Comparison of ENCODE assay signal across 10 cellular contexts in the genomic region with DNA sequence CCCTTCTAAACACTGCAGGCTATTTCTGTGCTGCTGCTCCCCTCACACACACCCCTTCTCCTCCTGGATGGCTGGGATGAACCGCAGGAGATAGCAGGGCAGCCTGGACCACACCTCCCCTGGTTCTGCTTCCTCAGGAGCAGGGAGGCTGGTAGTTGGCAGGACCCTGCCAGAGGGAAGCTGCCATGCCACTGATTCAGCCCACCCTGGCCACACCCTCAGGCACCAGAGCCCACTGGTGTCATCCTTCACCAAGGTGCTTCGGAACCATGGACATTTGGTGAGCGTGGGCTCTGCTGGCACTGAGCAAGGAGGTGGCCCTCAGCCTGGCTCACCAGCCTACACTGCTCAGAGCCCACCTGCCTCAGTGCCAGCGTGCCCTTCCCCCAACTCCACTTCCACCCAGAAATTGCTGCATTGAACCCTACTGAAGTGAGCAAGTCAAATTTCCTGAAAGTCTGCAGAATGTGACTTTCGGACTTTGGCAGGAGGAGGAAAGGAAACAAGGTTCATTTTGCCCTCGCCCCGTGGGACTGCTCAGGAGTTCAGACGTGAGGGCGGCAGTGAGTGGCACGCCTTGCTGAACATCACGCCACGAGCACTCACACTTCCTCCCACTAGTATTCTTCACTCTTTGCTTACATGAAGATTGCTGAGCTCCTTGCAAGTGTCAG. TPM values are rescaled to one million over a fixed set of nuclear protein-coding genes. Genes with fewer than 3 reads are reported as not detected.
DNase-seq lines count a peak whose midpoint lies in the region; ATAC-seq and TF ChIP-seq lines count a peak whose summit lies in the region.
"Had no signal": no experiment of that assay in that cellular context is flagged by ENCODE, and none has a peak within 500 bp of the region (broad histone marks: within the 10 kb centered on the region; RNA-seq: fewer than 3 reads in every experiment).

No MANE protein-coding gene starts in this region.

- POLR2A ChIA-PET in CD4-positive, alpha-beta memory T cell (lab: Charles Lee; ENCODE audit: partially characterized antibody): no interaction called here

- H3K9me3 ChIP-seq in HUES48 (ENCODE audit: control insufficient read depth, insufficient read depth, low read length) (no peaks in the 10 kb centered on the region), lung (ENCODE audit: control insufficient read depth in 2 of 2, insufficient read depth in 1 of 2, low read length in 1 of 2) (no peaks in the 10 kb centered on the region), stomach smooth muscle (ENCODE audit: control insufficient read depth in 2 of 2, low read length in 2 of 2) (no peaks in the 10 kb centered on the region)
- no peaks in the 10 kb centered on the region for H3K9me3 ChIP-seq in CD4-positive, alpha-beta memory T cell (ENCODE audit: control insufficient read depth in 1 of 2, low read length in 2 of 2)

- peaks cover 59% of the 10 kb centered on the region for H3K4me1 Mint-ChIP-seq in chondrocyte (ENCODE audit: low read depth)
- H3K4me1 Mint-ChIP-seq in CD4-positive, alpha-beta memory T cell: peaks cover 2 to 10% (median 7%) of the 10 kb centered on the region in 4 donors

- H3K36me3 ChIP-seq in HUES48 (ENCODE audit: control insufficient read depth, insufficient read depth, low read length): no peaks in the 10 kb centered on the region
- no peaks in the 10 kb centered on the region for H3K36me3 ChIP-seq in lung (ENCODE audit: control insufficient read depth in 2 of 2, insufficient read depth in 2 of 2, low read length in 2 of 2)
- no peaks in the 10 kb centered on the region for H3K36me3 ChIP-seq in stomach smooth muscle (ENCODE audit: control insufficient read depth in 2 of 2, insufficient read depth in 2 of 2, low read length in 2 of 2)
- H3K36me3 ChIP-seq in CD4-positive, alpha-beta memory T cell (ENCODE audit: insufficient read depth, low read length): no peaks in the 10 kb centered on the region

- H3K9ac ChIP-seq in HUES48 (ENCODE audit: low read depth, low read length) (no peak overlapping the region; the same call in 1 of the 2 replicates), stomach smooth muscle (ENCODE audit: low read length in 2 of 2) (peak overlapping the region; percentile 39 to 68)

- H3K4me1 ChIP-seq in HUES48 (ENCODE audit: control insufficient read depth, insufficient read depth, low read length) (peaks cover 25% of the 10 kb centered on the region), lung (ENCODE audit: control insufficient read depth in 2 of 2, insufficient read depth in 2 of 2, low read length in 2 of 2) (peaks cover 6 to 15% of the 10 kb centered on the region in 2 donors), stomach smooth muscle (ENCODE audit: control insufficient read depth, insufficient read depth, low read length) (peaks cover 24% of the 10 kb centered on the region)
- H3K4me1 ChIP-seq in CD4-positive, alpha-beta memory T cell (ENCODE audit: insufficient read depth, low read length): peaks cover 12% of the 10 kb centered on the region

- TF ChIP-seq CTCF in chondrocyte (IDR thresholded peaks at IDR 0.05) (no peak), lung (IDR thresholded peaks at IDR 0.05; ENCODE audit: control extremely low read depth, extremely low read depth) (no peak)

- no peaks in the 10 kb centered on the region for H3K27me3 Mint-ChIP-seq in chondrocyte (ENCODE audit: low read depth)
- H3K27me3 Mint-ChIP-seq in CD4-positive, alpha-beta memory T cell: peaks cover 35 to 37% of the 10 kb centered on the region in 2 donors

- peak overlapping the region; percentile 79 for H3K27ac Mint-ChIP-seq in chondrocyte (ENCODE audit: unreplicated experiment)
- H3K27ac Mint-ChIP-seq in CD4-positive, alpha-beta memory T cell: no peak overlapping the region
- H3K27ac Mint-ChIP-seq: activated CD8-positive, alpha-beta memory T cell treated with anti-CD3 and anti-CD28 coated beads, Interleukin-2, amount 10 ng/mL, durations not matched to agents 7 days and 5 days had no signal

- 55 to 63% methylated on average over 12 of the region's 12 CpGs for WGBS in lung, 2 donors

- H3K4me3 Mint-ChIP-seq in chondrocyte (ENCODE audit: unreplicated experiment): peak overlapping the region; percentile 61
- peak overlapping the region in 1 of 8 donors; percentile 23 for H3K4me3 Mint-ChIP-seq in CD4-positive, alpha-beta memory T cell
- H3K4me3 Mint-ChIP-seq: activated CD8-positive, alpha-beta memory T cell treated with anti-CD3 and anti-CD28 coated beads, Interleukin-2, amount 10 ng/mL, durations not matched to agents 7 days and 5 days had no signal

- H3K36me3 Mint-ChIP-seq in chondrocyte (ENCODE audit: low read depth): no peaks in the 10 kb centered on the region
- H3K36me3 Mint-ChIP-seq in CD4-positive, alpha-beta memory T cell: no peaks in the 10 kb centered on the region
- H3K36me3 Mint-ChIP-seq: activated CD8-positive, alpha-beta memory T cell treated with anti-CD3 and anti-CD28 coated beads, Interleukin-2, amount 10 ng/mL, durations not matched to agents 7 days and 5 days had no signal

- H3K27ac ChIP-seq in HUES48 (ENCODE audit: low read depth, low read length) (peak overlapping the region; percentile 67), lung (ENCODE audit: low read depth in 1 of 2, low read length in 1 of 2) (peak overlapping the region; percentile 32 to 83), stomach smooth muscle (ENCODE audit: low read length) (peak overlapping the region; percentile 64)
- H3K27ac ChIP-seq in CD4-positive, alpha-beta memory T cell (ENCODE audit: low read depth, low read length): no peak overlapping the region

- CTCF ChIA-PET in CD4-positive, alpha-beta memory T cell (lab: Charles Lee; ENCODE audit: partially characterized antibody): interaction anchor here (0.7 to 1.4 kb wide), 2 partner anchors 17 to 22 kb away, joined by 3 to 4 read pairs; no protein-coding TSS in a partner anchor

- H3K4me3 ChIP-seq in HUES48 (ENCODE audit: low read depth, low read length) (peak overlapping the region; percentile 25; the same call in 1 of the 2 replicates), lung (no peak overlapping the region), stomach smooth muscle (ENCODE audit: low read length in 2 of 2) (peak overlapping the region; percentile 55 to 75)
- no peak overlapping the region for H3K4me3 ChIP-seq in CD4-positive, alpha-beta memory T cell (ENCODE audit: low read length in 2 of 2)

- DNase-seq in chondrocyte (ENCODE audit: low spot score): no peak
- no peak for DNase-seq in lung (ENCODE audit: low spot score)
- no peak for DNase-seq in NCI-H1105 treated with DMSO at 0.1 percent for 48 hours (lab: John Stamatoyannopoulos, UW)
- no peak for DNase-seq in CD4-positive, alpha-beta memory T cell
- DNase-seq: activated CD8-positive, alpha-beta memory T cell treated with anti-CD3 and anti-CD28 coated beads, Interleukin-2, amount 10 ng/mL, durations not matched to agents 7 days and 5 days; NCI-H226 had no signal

- H3K27me3 ChIP-seq in HUES48 (ENCODE audit: control insufficient read depth, insufficient read depth, low read length) (peaks cover 23% of the 10 kb centered on the region), lung (ENCODE audit: control insufficient read depth, insufficient read depth) (no peaks in the 10 kb centered on the region), stomach smooth muscle (ENCODE audit: control insufficient read depth in 1 of 2, insufficient read depth in 2 of 2, low read length in 2 of 2) (no peaks in the 10 kb centered on the region)
- no peaks in the 10 kb centered on the region for H3K27me3 ChIP-seq in CD4-positive, alpha-beta memory T cell (ENCODE audit: insufficient read depth, low read length)

- intact Hi-C loops in CD4-positive, alpha-beta memory T cell (cut with micrococcal nuclease): no loop called here

- no peak for ATAC-seq in lung (ENCODE audit: insufficient read depth, low FRiP score)
- no peak for ATAC-seq in HG02623 (IDR thresholded peaks at IDR 0.05; ENCODE audit: unreplicated experiment)
- ATAC-seq in HG03520 (IDR thresholded peaks at IDR 0.05; ENCODE audit: unreplicated experiment): no peak
- ATAC-seq: activated CD8-positive, alpha-beta memory T cell treated with anti-CD3 and anti-CD28 coated beads, Interleukin-2, amount 10 ng/mL, durations not matched to agents 7 days and 5 days had no signal

- H3K9me3 Mint-ChIP-seq in chondrocyte (ENCODE audit: low read depth): no peaks in the 10 kb centered on the region
- no peaks in the 10 kb centered on the region for H3K9me3 Mint-ChIP-seq in CD4-positive, alpha-beta memory T cell

RNA-seq across cellular contexts. Expression of a gene that starts 26.3 kb away (rescaled TPM):
- 15.1 to 40.9 TPM (median 17.9 TPM) in 3 replicates for total RNA-seq in chondrocyte
- total RNA-seq in lung: 10 to 100 TPM; 11.5 to 42.5 TPM
- 10 to 100 TPM in 1 of 2 donors, 1 to 10 TPM in 1; 8.8 to 10.8 TPM for polyA plus RNA-seq in lung
- total RNA-seq in CD4-positive, alpha-beta memory T cell: 10 to 100 TPM; 13.3 to 13.7 TPM
- polyA plus RNA-seq in CD4-positive, alpha-beta memory T cell: under 1 TPM; 0.55 to 0.99 TPM

RNA-seq across cellular contexts. Expression of a gene that starts 43.4 kb away (rescaled TPM):
- 144 to 199 TPM (median 146 TPM) in 3 replicates for total RNA-seq in chondrocyte
- total RNA-seq in lung: 100 to 1,000 TPM; 136 to 289 TPM
- 100 to 1,000 TPM; 256 to 421 TPM for polyA plus RNA-seq in lung
- 100 to 1,000 TPM; 118 to 120 TPM for total RNA-seq in CD4-positive, alpha-beta memory T cell
- 1,000 to 10,000 TPM in 1 of 2 donors, 100 to 1,000 TPM in 1; 773 to 1,035 TPM for polyA plus RNA-seq in CD4-positive, alpha-beta memory T cell

Comparison
In these comparisons a context has a peak if more than half of its experiments do, and no peak if none do; other contexts are left out.
1. H3K4me3 ChIP-seq: peak in HUES48 (single experiment) and stomach smooth muscle (2 of 2); none in lung (single experiment) and CD4-positive, alpha-beta memory T cell (0 of 2).